Comparison of ENCODE assay signal across 1 cellular context in genomic region chr17:58631523-58632323, GRCh38.
TF ChIP-seq lines count a peak whose summit lies in the region.

No MANE protein-coding gene starts in this region.

TF ChIP-seq in K562, 482 proteins besides CTCF, POLR2A, EP300 and RAD21 (continued from another document and continues in another):
- TF ChIP-seq REST (CRISPR knock-in tag; IDR thresholded peaks at IDR 0.05; ENCODE audit: low read depth) (peak; percentile 73; the same call in 1 of the 2 replicates), NFATC3 (IDR thresholded peaks at IDR 0.05) (peak; percentile 81), ZNF507 (tag; conservative IDR thresholded peaks at IDR 0.05) (no peak), CREB3 (tag; conservative IDR thresholded peaks at IDR 0.05; ENCODE audit: low read depth) (no peak), CREB3L1 (IDR thresholded peaks at IDR 0.05; ENCODE audit: borderline replicate concordance, low read depth) (peak; percentile 84), CHD2 (IDR thresholded peaks at IDR 0.05; ENCODE audit: low read depth, low read length) (peak; percentile 83), TRIM24 (IDR thresholded peaks at IDR 0.05) (peak; percentile 85 to 86), E2F8 (IDR thresholded peaks at IDR 0.05; ENCODE audit: low read depth, partially characterized antibody) (no peak), ZNF518B (CRISPR knock-in tag; IDR thresholded peaks at IDR 0.05) (peak; percentile 97), RAD51 (IDR thresholded peaks at IDR 0.05; ENCODE audit: borderline replicate concordance, low read depth) (0 out of 2 replicates have a peak, but pooled peaks have one; percentile 38), LCOR (CRISPR knock-in tag; IDR thresholded peaks at IDR 0.05) (peak; percentile 90), ZFP30 (CRISPR knock-in tag; IDR thresholded peaks at IDR 0.05; ENCODE audit: borderline replicate concordance) (peak; percentile 93; the same call in 1 of the 2 replicates), TCF15 (CRISPR knock-in tag; IDR thresholded peaks at IDR 0.05) (peak; percentile 28; the same call in 1 of the 2 replicates), MAFF (IDR thresholded peaks at IDR 0.05; ENCODE audit: low read length) (peak; percentile 89), PKNOX1 (IDR thresholded peaks at IDR 0.05) (peak; percentile 7; the same call in 1 of the 2 replicates), PTTG1 (tag; IDR thresholded peaks at IDR 0.05; ENCODE audit: low read depth) (peak; percentile 50; the same call in 1 of the 2 replicates), ARID4B (CRISPR knock-in tag; IDR thresholded peaks at IDR 0.05) (peak; percentile 62; the same call in 1 of the 2 replicates), ZNF174 (CRISPR knock-in tag; IDR thresholded peaks at IDR 0.05) (no peak; the same call in 1 of the 2 replicates), YBX1 (IDR thresholded peaks at IDR 0.05) (no peak), MTF1 (CRISPR knock-in tag; IDR thresholded peaks at IDR 0.05; ENCODE audit: borderline replicate concordance) (no peak), HEY1 (CRISPR knock-in tag; IDR thresholded peaks at IDR 0.05; ENCODE audit: borderline replicate concordance) (peak; percentile 99), CREM (IDR thresholded peaks at IDR 0.05; ENCODE audit: low read depth) (peak; percentile 98), CBFA2T3 (IDR thresholded peaks at IDR 0.05) (peak; percentile 72), RBM34 (IDR thresholded peaks at IDR 0.05; ENCODE audit: borderline replicate concordance, insufficient read depth, low read length) (no peak), ZBTB9 (CRISPR knock-in tag; IDR thresholded peaks at IDR 0.05) (peak; percentile 99), POU5F1 (IDR thresholded peaks at IDR 0.05; ENCODE audit: borderline replicate concordance, low read depth, low read length, partially characterized antibody) (no peak), SETDB1 (IDR thresholded peaks at IDR 0.05; ENCODE audit: low read length) (no peak), BRF1 (IDR thresholded peaks at IDR 0.05; ENCODE audit: borderline replicate concordance, extremely low read depth, insufficient read length) (no peak), ARID3B (CRISPR knock-in tag; IDR thresholded peaks at IDR 0.05; ENCODE audit: borderline replicate concordance) (no peak), SRSF3 (IDR thresholded peaks at IDR 0.05; ENCODE audit: insufficient read depth, low read length) (no peak), XRCC4 (IDR thresholded peaks at IDR 0.05; ENCODE audit: extremely low read depth, insufficient read depth, insufficient read length) (no peak), SPI1 (IDR thresholded peaks at IDR 0.05; ENCODE audit: borderline replicate concordance, low read depth, low read length) (no peak), GTF2A2 (tag; IDR thresholded peaks at IDR 0.05) (peak; percentile 99), ZNF384 (IDR thresholded peaks at IDR 0.05; ENCODE audit: low read depth, low read length) (peak; percentile 95), NFE2 (IDR thresholded peaks at IDR 0.05; ENCODE audit: low read depth) (peak; percentile 56), SUPT5H (IDR thresholded peaks at IDR 0.05) (peak; percentile 100), CCNT2 (IDR thresholded peaks at IDR 0.05; ENCODE audit: borderline replicate concordance, extremely low read depth, insufficient read length, low read depth, low read length) (peak; percentile 84), RUNX1 (IDR thresholded peaks at IDR 0.05; ENCODE audit: low read depth) (peak; percentile 97; the same call in 1 of the 2 replicates)
